In the genomic region with DNA sequence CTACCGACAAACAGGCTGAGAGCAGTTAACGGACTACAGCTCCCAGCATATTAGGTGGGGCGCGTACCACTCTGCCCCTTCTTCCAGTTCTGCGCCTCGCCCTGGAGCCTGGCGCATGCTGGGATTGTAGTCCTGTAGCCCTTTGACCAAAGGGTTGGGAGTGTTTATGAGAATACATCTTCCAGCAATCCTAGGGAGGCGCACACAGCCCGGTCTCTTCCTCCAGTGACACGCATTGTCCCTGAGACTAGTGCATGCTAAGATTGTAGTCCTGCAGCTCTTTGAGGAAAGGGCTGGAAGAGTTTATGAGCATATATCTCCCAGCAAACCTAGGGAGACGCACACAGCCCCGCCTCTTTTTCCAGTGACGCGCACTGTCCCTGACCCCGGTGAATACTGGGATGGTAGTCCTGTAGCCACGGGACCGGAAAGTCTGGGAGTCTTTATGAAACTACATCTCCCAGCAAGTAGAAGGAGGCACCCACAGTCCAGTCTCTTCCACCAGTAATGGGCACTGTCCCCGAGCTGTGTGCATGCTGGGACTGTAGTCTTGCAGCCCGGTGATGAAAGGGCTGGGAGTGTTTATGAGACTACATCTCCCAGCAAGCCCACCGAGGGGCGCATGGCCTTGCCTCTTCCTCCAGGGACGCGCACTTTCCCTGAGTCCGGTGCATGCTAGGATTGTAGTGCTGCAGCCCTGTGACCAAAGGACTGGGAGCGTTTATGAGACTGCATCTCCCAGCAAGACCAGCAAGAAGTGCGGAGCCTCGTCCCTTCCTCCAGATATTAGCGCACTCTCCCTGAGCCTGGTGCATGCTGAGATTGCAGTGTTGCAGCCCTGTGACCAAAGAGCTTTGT, we compare ENCODE assay signal across 8 cellular contexts.
DNase-seq lines count a peak whose midpoint lies in the region; ATAC-seq, FAIRE-seq and TF ChIP-seq lines count a peak whose summit lies in the region.
"Not testable (repeated sequence)": the region's sequence is repeated elsewhere in the genome, so short reads cannot be mapped to it uniquely, and the experiment has no call there.

No MANE protein-coding gene starts in this region.

- H3K27me3 ChIP-seq in adrenal gland, pancreas, testis: not testable (repeated sequence)

- H3K4me1 Mint-ChIP-seq in T-helper 2 cell treated with Interferon-gamma antibody and Interleukin-4, amounts not matched to agents 5 μg/mL and 100 μg/mL, for 36 hours (ENCODE audit: low read depth): not testable (repeated sequence)

- H3K4me3 Mint-ChIP-seq in T-helper 2 cell treated with Interferon-gamma antibody and Interleukin-4, amounts not matched to agents 5 μg/mL and 100 μg/mL, for 36 hours: peak overlapping the region; percentile 48

- H3K36me3 Mint-ChIP-seq in T-helper 2 cell treated with Interferon-gamma antibody and Interleukin-4, amounts not matched to agents 5 μg/mL and 100 μg/mL, for 36 hours (ENCODE audit: low read depth): not testable (repeated sequence)

- H3K9me3 Mint-ChIP-seq in T-helper 2 cell treated with Interferon-gamma antibody and Interleukin-4, amounts not matched to agents 5 μg/mL and 100 μg/mL, for 36 hours: peaks cover 11% of the 10 kb centered on the region

- H3K27ac Mint-ChIP-seq in T-helper 2 cell treated with Interferon-gamma antibody and Interleukin-4, amounts not matched to agents 5 μg/mL and 100 μg/mL, for 36 hours: not testable (repeated sequence)

- H3K36me3 ChIP-seq in adrenal gland (replicated peaks in 1 of 2); pancreas; testis (ENCODE audit: low read depth, missing control alignments): not testable (repeated sequence)

- not testable (repeated sequence) for H3K27ac ChIP-seq in adrenal gland, pancreas, testis

- H3K27me3 Mint-ChIP-seq in T-helper 2 cell treated with Interferon-gamma antibody and Interleukin-4, amounts not matched to agents 5 μg/mL and 100 μg/mL, for 36 hours (ENCODE audit: low read depth): not testable (repeated sequence)

- peak; percentile 96 for DNase-seq in Daoy (ENCODE audit: low read depth)
- peak; percentile 10 for DNase-seq in NCI-H2171 treated with DMSO at 0.1 percent for 48 hours (lab: John Stamatoyannopoulos, UW)
- peak; percentile 45 for DNase-seq in T-helper 2 cell treated with Interferon-gamma antibody and Interleukin-4, amounts not matched to agents 5 μg/mL and 100 μg/mL, for 36 hours (ENCODE audit: low spot score)
- peak in 6 of 7 donors; percentile 48 to 93 (median 69) for DNase-seq in adrenal gland
- DNase-seq in Right ventricle myocardium inferior (ENCODE audit: missing footprints): peak; percentile 77
- peak in 5 of 6 donors; percentile 34 to 78 (median 65) for DNase-seq in pancreas
- peak; percentile 96 for DNase-seq in testis

- not testable (repeated sequence) for H3K4me1 ChIP-seq in adrenal gland (replicated peaks in 1 of 2); pancreas; testis

- intact Hi-C loops in adrenal gland (cut with DNase I): loop anchor here in 1 of 2 donors (5.0 kb wide), 1 partner anchor 92 kb away; no protein-coding TSS in a partner anchor
- intact Hi-C loops in Right ventricle myocardium inferior (cut with DNase I); pancreas (cut with DNase I); testis (cut with DNase I; ENCODE audit: low total_unique reads): not testable (repeated sequence)

- TF ChIP-seq POLR2A in adrenal gland (IDR thresholded peaks at IDR 0.05); testis (IDR thresholded peaks at IDR 0.05): not testable (repeated sequence)

- not testable (repeated sequence) for TF ChIP-seq CTCF in adrenal gland (IDR thresholded peaks at IDR 0.05); pancreas (IDR thresholded peaks at IDR 0.05); testis (IDR thresholded peaks at IDR 0.05)

- H3K4me3 ChIP-seq in adrenal gland: peak overlapping the region in 1 of 4 donors; percentile 19
- peak overlapping the region in 1 of 4 donors; percentile 9 for H3K4me3 ChIP-seq in pancreas
- peak overlapping the region in 1 of 2 donors; percentile 54 for H3K4me3 ChIP-seq in testis

- 22 to 57% (median 36%) methylated on average over 26 to 28 of the region's 28 CpGs for WGBS in adrenal gland, 4 donors
- whole genome bisulfite sequencing in pancreas, 2 donors: 9 to 37% methylated on average over 28 of the region's 28 CpGs
- WGBS in testis, 2 donors: 13 to 30% methylated on average over 20 to 28 of the region's 28 CpGs

- ATAC-seq in HG02759 (IDR thresholded peaks at IDR 0.05; ENCODE audit: unreplicated experiment): peak; percentile 96
- peak; percentile 100 for ATAC-seq in Right ventricle myocardium inferior
- ATAC-seq in pancreas: peak; percentile 85 to 99 (median 98)

- FAIRE-seq in pancreas (lab: Jason Lieb, UNC): not testable (repeated sequence)

- H3K9me3 ChIP-seq in adrenal gland (replicated peaks in 1 of 3); pancreas; testis: not testable (repeated sequence)

Comparison
In these comparisons a context has a peak if more than half of its experiments do, and no peak if none do; other contexts are left out.
1. DNase-seq: peak in every context shown above with its lines; median percentile 96 in Daoy; 96 in testis; 77 in Right ventricle myocardium inferior; 69 in adrenal gland; 65 in pancreas; 45 in T-helper 2 cell treated with Interferon-gamma antibody and Interleukin-4, amounts not matched to agents 5 μg/mL and 100 μg/mL, for 36 hours; 10 in NCI-H2171 treated with DMSO at 0.1 percent for 48 hours.